In the genomic region with DNA sequence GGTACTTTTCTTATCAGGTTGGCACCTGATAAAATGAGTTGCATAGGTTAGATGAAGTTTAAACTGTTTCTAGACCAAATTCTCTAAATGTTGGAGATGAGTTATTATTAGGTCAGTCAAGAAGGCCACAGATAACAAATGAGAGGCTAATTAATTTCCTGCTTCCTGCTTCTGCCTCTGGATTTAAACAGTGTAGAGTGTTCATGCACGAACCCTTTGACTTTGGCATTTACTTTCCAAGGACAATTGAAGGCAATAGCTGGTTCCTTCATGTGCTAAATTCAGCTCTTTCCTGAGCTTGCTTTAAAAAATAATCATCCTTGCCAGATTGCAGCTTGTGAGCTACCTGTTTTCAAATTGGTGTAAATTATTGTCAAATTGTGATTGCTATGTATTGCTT, we compare ENCODE assay signal across 19 cellular contexts.
DNase-seq lines count a peak whose midpoint lies in the region; ATAC-seq, FAIRE-seq and TF ChIP-seq lines count a peak whose summit lies in the region.
"Had no signal": no experiment of that assay in that cellular context is flagged by ENCODE, and none has a peak within 500 bp of the region (broad histone marks: within the 10 kb centered on the region; RNA-seq: fewer than 3 reads in every experiment).

No MANE protein-coding gene starts in this region.

- peak overlapping the region in 10 of 12 donors; percentile 5 to 66 (median 38) for H3K27ac ChIP-seq in heart left ventricle
- H3K27ac ChIP-seq: C4-2B, KMS-11 had no signal

- 6 to 9% (median 7%) methylated on average over 1 of the region's 1 CpG for WGBS in heart left ventricle, 4 donors

- intact Hi-C loops in heart left ventricle (cut with DNase I): loop anchor here in 4 of 10 donors (10.0 kb wide), 3 partner anchors 70 to 120 kb away; a partner anchor contains a TSS

- peak; percentile 53 for FAIRE-seq in H54 (lab: Jason Lieb, UNC)

- H3K36me3 ChIP-seq in heart left ventricle: no peaks in the 10 kb centered on the region

- no peak for TF ChIP-seq CTCF in heart left ventricle (IDR thresholded peaks at IDR 0.05)

- H3K4me1 ChIP-seq in heart left ventricle: peaks cover 0 to 43% (median 23%) of the 10 kb centered on the region in 12 donors

- TF ChIP-seq POLR2A in H54 (IDR thresholded peaks at IDR 0.05; ENCODE audit: low read depth, low read length) (no peak), heart left ventricle (IDR thresholded peaks at IDR 0.05) (no peak)

- ATAC-seq in heart left ventricle: peak; percentile 58 to 80 (median 70)
- ATAC-seq in HG03571 (IDR thresholded peaks at IDR 0.05; ENCODE audit: unreplicated experiment): no peak

- H3K4me3 ChIP-seq in heart left ventricle: no peak overlapping the region

- no peaks in the 10 kb centered on the region for H3K27me3 ChIP-seq in heart left ventricle

- DNase-seq in COLO829 (ENCODE audit: low spot score) (peak; percentile 19), H54 (ENCODE audit: insufficient read length, low spot score) (no peak), heart left ventricle (no peak), left kidney (ENCODE audit: low read depth, low spot score) (peak; percentile 27), activated T-cell treated with anti-CD3 and anti-CD28 coated beads for 4 hours (no peak), hippocampal formation (lab: John Stamatoyannopoulos, UW) (no peak)
- DNase-seq: AML-193, DMS 273 treated with DMSO at 0.1 percent for 48 hours, DND-41, GOT3, MV-4-11, NCI-H1694 treated with DMSO at 0.1 percent for 48 hours, NCI-H2227 treated with DMSO at 0.1 percent for 48 hours, NCI-H524, NCI-H82, SIG-M5 had no signal

- H3K9me3 ChIP-seq in heart left ventricle: no peaks in the 10 kb centered on the region

Comparison
In these comparisons a context has a peak if more than half of its experiments do, and no peak if none do; other contexts are left out.
1. DNase-seq: peak in COLO829 (single experiment) and left kidney (single experiment); none in H54 (single experiment), heart left ventricle (0 of 5), activated T-cell treated with anti-CD3 and anti-CD28 coated beads for 4 hours (single experiment) and hippocampal formation (0 of 2).